ENCODE assay signal across 8 cellular contexts in the genomic region with DNA sequence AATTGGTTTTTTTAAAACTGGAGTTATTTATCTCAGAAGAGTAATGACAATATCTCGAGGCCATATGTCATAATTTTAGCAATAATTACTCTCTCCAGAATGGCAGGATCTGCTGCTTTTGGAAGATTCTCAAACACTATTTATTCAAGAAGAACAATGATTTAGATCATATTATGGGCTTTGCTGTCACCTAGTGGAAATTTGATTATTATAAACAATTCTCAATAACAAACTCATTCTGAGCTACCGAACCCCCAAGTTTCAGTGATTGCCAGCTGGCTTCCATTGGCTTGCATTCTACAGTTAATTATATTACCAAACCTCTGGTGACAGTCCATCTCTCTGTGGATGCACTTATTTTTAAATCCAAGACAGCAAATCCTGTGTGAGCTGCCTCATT. TPM values are rescaled to one million over a fixed set of nuclear protein-coding genes. Genes with fewer than 3 reads are reported as not detected.
DNase-seq lines count a peak whose midpoint lies in the region; ATAC-seq, FAIRE-seq and TF ChIP-seq lines count a peak whose summit lies in the region.

No MANE protein-coding gene starts in this region.

- H3K36me3 Mint-ChIP-seq in neural progenitor cell (no peaks in the 10 kb centered on the region), endothelial cell (ENCODE audit: low read depth, unreplicated experiment) (no peaks in the 10 kb centered on the region)
- no peaks in the 10 kb centered on the region for H3K36me3 Mint-ChIP-seq in activated CD4-positive, alpha-beta T cell treated with anti-CD3 and anti-CD28 coated beads for 36 hours (ENCODE audit: low read depth)

- H3K36me3 ChIP-seq in bronchial epithelial cell (ENCODE audit: control insufficient read depth, insufficient read depth, low read length), result no peaks in the 10 kb centered on the region
- H3K36me3 ChIP-seq in neural progenitor cell, result no peaks in the 10 kb centered on the region

- CTCF ChIA-PET in GM10248 (lab: Yijun Ruan, JAX), result interaction anchor here (0.8 to 6.4 kb wide), 10 partner anchors 9 to 427 kb away, joined by 3 to 52 read pairs (median 8); no protein-coding TSS in a partner anchor
- CTCF ChIA-PET in activated CD4-positive, alpha-beta T cell treated with anti-CD3 and anti-CD28 coated beads for 36 hours (lab: Charles Lee), result interaction anchor here (1.2 to 4.1 kb wide), 5 partner anchors 9 to 283 kb away, joined by 3 to 61 read pairs (median 4); no protein-coding TSS in a partner anchor

- no peaks in the 10 kb centered on the region for H3K4me1 ChIP-seq in neural progenitor cell

- no peak overlapping the region for H2AFZ ChIP-seq in neural progenitor cell (replicated peaks)

- H3K4me3 Mint-ChIP-seq in neural progenitor cell, result no peak overlapping the region
- no peak overlapping the region for H3K4me3 Mint-ChIP-seq in endothelial cell (ENCODE audit: unreplicated experiment)
- no peak overlapping the region for H3K4me3 Mint-ChIP-seq in activated CD4-positive, alpha-beta T cell treated with anti-CD3 and anti-CD28 coated beads for 36 hours

- H3K4me3 ChIP-seq in bronchial epithelial cell (ENCODE audit: low read depth, low read length) (no peak overlapping the region), neural progenitor cell (no peak overlapping the region)

- no peaks in the 10 kb centered on the region for H3K9me3 Mint-ChIP-seq in neural progenitor cell
- H3K9me3 Mint-ChIP-seq in endothelial cell (ENCODE audit: unreplicated experiment), result no peaks in the 10 kb centered on the region
- H3K9me3 Mint-ChIP-seq in activated CD4-positive, alpha-beta T cell treated with anti-CD3 and anti-CD28 coated beads for 36 hours (ENCODE audit: low read depth), result no peaks in the 10 kb centered on the region

- H3K27ac ChIP-seq in neural progenitor cell, result no peak overlapping the region

- H3K79me2 ChIP-seq in neural progenitor cell (ENCODE audit: low read depth), result no peaks in the 10 kb centered on the region

- no peaks in the 10 kb centered on the region for H3K9me3 ChIP-seq in neural progenitor cell (ENCODE audit: low read depth)

- H3K27me3 ChIP-seq in bronchial epithelial cell (ENCODE audit: control insufficient read depth, insufficient read depth, low read length) (no peaks in the 10 kb centered on the region), neural progenitor cell (no peaks in the 10 kb centered on the region)

- intact Hi-C loops in activated CD4-positive, alpha-beta T cell treated with anti-CD3 and anti-CD28 coated beads for 36 hours (cut with DNase I, micrococcal nuclease), result loop anchor here (1.0 to 5.0 kb wide), 2 partner anchors 143 to 283 kb away; no protein-coding TSS in a partner anchor

- ATAC-seq in activated CD4-positive, alpha-beta T cell treated with anti-CD3 and anti-CD28 coated beads for 36 hours, result no peak
- no peak for ATAC-seq in stimulated activated naive CD8-positive, alpha-beta T cell treated with anti-CD3 and anti-CD28 coated beads, Interleukin-15, Interleukin-2, amounts not matched to agents 100 U/mL and 50 U/mL, for 24 hours

- H3K27me3 Mint-ChIP-seq in neural progenitor cell (ENCODE audit: insufficient read depth, low read depth) (no peaks in the 10 kb centered on the region), endothelial cell (ENCODE audit: unreplicated experiment) (peaks cover 1% of the 10 kb centered on the region)
- H3K27me3 Mint-ChIP-seq in activated CD4-positive, alpha-beta T cell treated with anti-CD3 and anti-CD28 coated beads for 36 hours, result no peaks in the 10 kb centered on the region

- POLR2A ChIA-PET in GM10248 (lab: Yijun Ruan, JAX), result no interaction called here
- POLR2A ChIA-PET in activated CD4-positive, alpha-beta T cell treated with anti-CD3 and anti-CD28 coated beads for 36 hours (lab: Charles Lee), result no interaction called here

- TF ChIP-seq CTCF in GM10248 (IDR thresholded peaks at IDR 0.05; ENCODE audit: control extremely low read depth, extremely low read depth, low read depth, missing control alignments), result peak; percentile 10
- no peak for TF ChIP-seq CTCF in bronchial epithelial cell (IDR thresholded peaks at IDR 0.05; ENCODE audit: insufficient read depth, low read length, severe bottlenecking)
- peak; percentile 42 for TF ChIP-seq CTCF in neural progenitor cell (IDR thresholded peaks at IDR 0.05)
- no peak for TF ChIP-seq CTCF in endothelial cell (IDR thresholded peaks at IDR 0.05; ENCODE audit: unreplicated experiment)

- no peaks in the 10 kb centered on the region for H3K4me1 Mint-ChIP-seq in neural progenitor cell
- no peaks in the 10 kb centered on the region for H3K4me1 Mint-ChIP-seq in endothelial cell (ENCODE audit: unreplicated experiment)
- no peaks in the 10 kb centered on the region for H3K4me1 Mint-ChIP-seq in activated CD4-positive, alpha-beta T cell treated with anti-CD3 and anti-CD28 coated beads for 36 hours

- no peak overlapping the region for H3K9ac ChIP-seq in neural progenitor cell

- peak; percentile 17 for DNase-seq in GM10248 (ENCODE audit: extremely low spot score)
- peak; percentile 22 for DNase-seq in NCI-H1694 (lab: John Stamatoyannopoulos, UW)
- DNase-seq in bronchial epithelial cell (ENCODE audit: low read depth), result peak; percentile 21
- no peak for DNase-seq in neural progenitor cell (ENCODE audit: low spot score)
- no peak for DNase-seq in endothelial cell (ENCODE audit: low spot score)
- no peak for DNase-seq in activated CD4-positive, alpha-beta T cell treated with anti-CD3 and anti-CD28 coated beads for 1 hour
- no peak for DNase-seq in activated CD4-positive, alpha-beta T cell treated with anti-CD3 and anti-CD28 coated beads for 36 hours
- no peak for DNase-seq in stimulated activated naive CD8-positive, alpha-beta T cell treated with anti-CD3 and anti-CD28 coated beads, Interleukin-15, Interleukin-2, amounts not matched to agents 100 U/mL and 50 U/mL, for 24 hours

- no peaks in the 10 kb centered on the region for H4K20me1 ChIP-seq in neural progenitor cell (ENCODE audit: low read depth)

- no peak overlapping the region for H3K4me2 ChIP-seq in neural progenitor cell

- H3K27ac Mint-ChIP-seq in neural progenitor cell (no peak overlapping the region), endothelial cell (ENCODE audit: unreplicated experiment) (no peak overlapping the region)
- no peak overlapping the region for H3K27ac Mint-ChIP-seq in activated CD4-positive, alpha-beta T cell treated with anti-CD3 and anti-CD28 coated beads for 36 hours

- no peak for FAIRE-seq in bronchial epithelial cell (lab: Jason Lieb, UNC)

- no peaks in the 10 kb centered on the region for H3F3A ChIP-seq in neural progenitor cell (ENCODE audit: low read depth)

RNA-seq across cellular contexts. Expression of a gene that starts 27.9 kb away (rescaled TPM):
- 4.2 and 4.4 TPM in 2 replicates for total RNA-seq in bronchial epithelial cell
- total RNA-seq in neural progenitor cell (ENCODE audit: low replicate concordance), result 31.6 and 67.6 TPM in 2 replicates
- total RNA-seq in endothelial cell (ENCODE audit: unreplicated experiment), result 40.4 TPM
- 10 to 100 TPM; 13.9 to 16.1 TPM for total RNA-seq in activated CD4-positive, alpha-beta T cell treated with anti-CD3 and anti-CD28 coated beads for 36 hours

Comparison
In these comparisons a context has a peak if more than half of its experiments do, and no peak if none do; other contexts are left out.
1. DNase-seq: peak in GM10248 (single experiment), NCI-H1694 (single experiment) and bronchial epithelial cell (single experiment); none in neural progenitor cell (single experiment), endothelial cell (single experiment), activated CD4-positive, alpha-beta T cell treated with anti-CD3 and anti-CD28 coated beads for 1 hour (single experiment), activated CD4-positive, alpha-beta T cell treated with anti-CD3 and anti-CD28 coated beads for 36 hours (single experiment) and stimulated activated naive CD8-positive, alpha-beta T cell treated with anti-CD3 and anti-CD28 coated beads, Interleukin-15, Interleukin-2, amounts not matched to agents 100 U/mL and 50 U/mL, for 24 hours (single experiment).
2. CTCF ChIP-seq: peak in GM10248 (single experiment) and neural progenitor cell (single experiment); none in bronchial epithelial cell (single experiment) and endothelial cell (single experiment).